24 cellular contexts compared by ENCODE assay signal in genomic region chr4:5615496-5616075, GRCh38.
"Had no signal": no experiment of that assay in that cellular context is flagged by ENCODE, and none has a peak within 500 bp of the region (broad histone marks: within the 10 kb centered on the region; RNA-seq: fewer than 3 reads in every experiment).

No MANE protein-coding gene starts in this region.

- DNase-seq: activated CD4-positive, alpha-beta memory T cell treated with anti-CD3 and anti-CD28 coated beads for 36 hours; activated CD4-positive, alpha-beta T cell treated with anti-CD3 and anti-CD28 coated beads for 36 hours; activated CD4-positive, CD25-positive, alpha-beta regulatory T cell; activated CD8-positive, alpha-beta memory T cell treated with anti-CD3 and anti-CD28 coated beads, Interleukin-2, amount 50 U/mL, for 48 hours; activated gamma-delta T cell; activated naive CD4-positive, alpha-beta T cell treated with anti-CD3 and anti-CD28 coated beads, Interleukin-2, amount 10 ng/mL, durations not matched to agents 7 days and 5 days; activated T-cell treated with anti-CD3 and anti-CD28 coated beads, Interleukin-2, amount 50 U/mL, for 24 hours; amygdala; caudate nucleus; esophagus squamous epithelium; left ventricle myocardium superior; midbrain; naive thymus-derived CD4-positive, alpha-beta T cell; posterior cingulate gyrus; right cardiac atrium; stimulated activated CD4-positive, alpha-beta T cell treated with anti-CD3 and anti-CD28 coated beads, Interleukin-2, amount 100 ng/mL, for 48 hours; stimulated activated naive CD4-positive, alpha-beta T cell treated with Interleukin-2 at 50 U/mL for 16 hours; T-cell had no signal

- H3K27me3 ChIP-seq: esophagus squamous epithelium, tibial nerve had no signal

- H3K9me3 Mint-ChIP-seq: activated CD4-positive, alpha-beta memory T cell treated with anti-CD3 and anti-CD28 coated beads for 36 hours; activated T-cell treated with anti-CD3 and anti-CD28 coated beads, Interleukin-2, amount 50 U/mL, for 24 hours; T-cell had no signal

- H3K27ac ChIP-seq: epithelial cell of prostate, esophagus squamous epithelium, tibial nerve had no signal

- H3K4me1 Mint-ChIP-seq: activated CD4-positive, alpha-beta T cell treated with anti-CD3 and anti-CD28 coated beads for 36 hours; activated naive CD4-positive, alpha-beta T cell treated with anti-CD3 and anti-CD28 coated beads, Interleukin-2, amount 10 ng/mL, durations not matched to agents 7 days and 5 days; naive thymus-derived CD4-positive, alpha-beta T cell; T-cell had no signal

- H3K27me3 Mint-ChIP-seq: activated CD4-positive, alpha-beta memory T cell treated with anti-CD3 and anti-CD28 coated beads for 36 hours; activated CD4-positive, alpha-beta T cell treated with anti-CD3 and anti-CD28 coated beads for 36 hours; activated naive CD4-positive, alpha-beta T cell treated with anti-CD3 and anti-CD28 coated beads, Interleukin-2, amount 10 ng/mL, durations not matched to agents 7 days and 5 days; activated T-cell treated with anti-CD3 and anti-CD28 coated beads, Interleukin-2, amount 50 U/mL, for 24 hours; T-cell had no signal

- FAIRE-seq: endometrium, frontal cortex, islet of Langerhans, urothelium cell line had no signal

- H3K4me3 Mint-ChIP-seq: activated CD4-positive, alpha-beta memory T cell treated with anti-CD3 and anti-CD28 coated beads for 36 hours; activated CD4-positive, alpha-beta T cell treated with anti-CD3 and anti-CD28 coated beads for 36 hours; activated naive CD4-positive, alpha-beta T cell treated with anti-CD3 and anti-CD28 coated beads, Interleukin-2, amount 10 ng/mL, durations not matched to agents 7 days and 5 days; activated T-cell treated with anti-CD3 and anti-CD28 coated beads, Interleukin-2, amount 50 U/mL, for 24 hours; naive thymus-derived CD4-positive, alpha-beta T cell; T-cell had no signal

- H3K36me3 Mint-ChIP-seq: activated CD4-positive, alpha-beta memory T cell treated with anti-CD3 and anti-CD28 coated beads for 36 hours; activated naive CD4-positive, alpha-beta T cell treated with anti-CD3 and anti-CD28 coated beads, Interleukin-2, amount 10 ng/mL, durations not matched to agents 7 days and 5 days; naive thymus-derived CD4-positive, alpha-beta T cell; T-cell had no signal

- ATAC-seq: activated CD4-positive, alpha-beta T cell treated with anti-CD3 and anti-CD28 coated beads for 36 hours; left ventricle myocardium superior; naive thymus-derived CD4-positive, alpha-beta T cell; right cardiac atrium; T-cell had no signal

- H3K4me1 ChIP-seq: esophagus squamous epithelium, tibial nerve had no signal

- H3K27ac Mint-ChIP-seq: activated CD4-positive, alpha-beta memory T cell treated with anti-CD3 and anti-CD28 coated beads for 36 hours; activated CD4-positive, alpha-beta T cell treated with anti-CD3 and anti-CD28 coated beads for 36 hours; activated naive CD4-positive, alpha-beta T cell treated with anti-CD3 and anti-CD28 coated beads, Interleukin-2, amount 10 ng/mL, durations not matched to agents 7 days and 5 days; activated T-cell treated with anti-CD3 and anti-CD28 coated beads, Interleukin-2, amount 50 U/mL, for 24 hours; naive thymus-derived CD4-positive, alpha-beta T cell; T-cell had no signal
